In genomic region chr20:60138263-60139127, GRCh38 we compare ENCODE assay signal across 9 cellular contexts.
A peak's percentile ranks its signal among the peaks of the same experiment; 100 is the strongest.
DNase-seq lines count a peak whose midpoint lies in the region; ATAC-seq, FAIRE-seq and TF ChIP-seq lines count a peak whose summit lies in the region.
"Had no signal": no experiment of that assay in that cellular context is flagged by ENCODE, and none has a peak within 500 bp of the region (broad histone marks: within the 10 kb centered on the region; RNA-seq: fewer than 3 reads in every experiment).

No MANE protein-coding gene starts in this region.

- no peaks in the 10 kb centered on the region for H3K36me3 ChIP-seq in parathyroid adenoma (ENCODE audit: control insufficient read depth, insufficient read depth, low read length)

- peaks cover 13% of the 10 kb centered on the region for H3K4me1 ChIP-seq in parathyroid adenoma

- no peaks in the 10 kb centered on the region for H3K79me2 ChIP-seq in parathyroid adenoma

- H3K27ac ChIP-seq in parathyroid adenoma = peak overlapping the region; percentile 11

- TF ChIP-seq POLR2A in GM12891 (IDR thresholded peaks at IDR 0.05; ENCODE audit: low read depth, low read length) = no peak

- H3K4me2 ChIP-seq in parathyroid adenoma (ENCODE audit: low read length) = no peak overlapping the region

- H2AFZ ChIP-seq in parathyroid adenoma = no peak overlapping the region

- TF ChIP-seq CTCF in parathyroid adenoma (IDR thresholded peaks at IDR 0.05) = no peak

- DNase-seq in UCSD-AML1 (lab: John Stamatoyannopoulos, UW; ENCODE audit: unreplicated experiment) (peak; percentile 64), GM12891 (ENCODE audit: insufficient read length, low spot score) (no peak), hepatic stellate cell (ENCODE audit: low spot score) (no peak), NK-92 (lab: John Stamatoyannopoulos, UW; ENCODE audit: unreplicated experiment) (no peak)
- peak; percentile 12 for DNase-seq in effector CD4-positive, alpha-beta T cell

- no peak overlapping the region for H3K4me3 ChIP-seq in parathyroid adenoma (ENCODE audit: low read depth, low read length)

- no peak for FAIRE-seq in GM12891 (lab: Jason Lieb, UNC)

- H3K9me3 ChIP-seq in parathyroid adenoma (ENCODE audit: control insufficient read depth, low read length) = no peaks in the 10 kb centered on the region

- ATAC-seq in HG02885 (IDR thresholded peaks at IDR 0.05; ENCODE audit: poor library complexity, unreplicated experiment) = peak; percentile 89
- no peak for ATAC-seq in GM21717 (IDR thresholded peaks at IDR 0.05; ENCODE audit: unreplicated experiment)
- ATAC-seq: Panc1 had no signal

- H3K9ac ChIP-seq in parathyroid adenoma = no peak overlapping the region

- no peaks in the 10 kb centered on the region for H3K27me3 ChIP-seq in parathyroid adenoma (ENCODE audit: control insufficient read depth, insufficient read depth, low read length)

TF ChIP-seq in GM12891, 5 proteins besides CTCF, POLR2A, EP300 and RAD21:
- TF ChIP-seq PAX5 (IDR thresholded peaks at IDR 0.05; ENCODE audit: insufficient read depth, low read length, severe bottlenecking) (no peak), TAF1 (IDR thresholded peaks at IDR 0.05; ENCODE audit: low read depth, low read length) (no peak), POU2F2 (IDR thresholded peaks at IDR 0.05; ENCODE audit: low read depth, low read length) (no peak), SPI1 (IDR thresholded peaks at IDR 0.05; ENCODE audit: low read depth, low read length) (no peak)

Comparison
In these comparisons a context has a peak if more than half of its experiments do, and no peak if none do; other contexts are left out.
1. DNase-seq: peak in UCSD-AML1 (single experiment) and effector CD4-positive, alpha-beta T cell (single experiment); none in GM12891 (single experiment), hepatic stellate cell (single experiment) and NK-92 (single experiment).